In genomic region chr15:84656972-84657371, GRCh38 we compare ENCODE assay signal across 13 cellular contexts. TPM values are rescaled to one million over a fixed set of nuclear protein-coding genes. Genes with fewer than 3 reads are reported as not detected.
A peak's percentile ranks its signal among the peaks of the same experiment; 100 is the strongest.
DNase-seq lines count a peak whose midpoint lies in the region; ATAC-seq, FAIRE-seq and TF ChIP-seq lines count a peak whose summit lies in the region.
"Had no signal": no experiment of that assay in that cellular context is flagged by ENCODE, and none has a peak within 500 bp of the region (broad histone marks: within the 10 kb centered on the region; RNA-seq: fewer than 3 reads in every experiment).

No MANE protein-coding gene starts in this region.

- no peaks in the 10 kb centered on the region for H3K9me2 ChIP-seq in OCI-LY7 (ENCODE audit: insufficient read depth, low read length)

- no peak for FAIRE-seq in H1 (lab: Jason Lieb, UNC)

- no peak overlapping the region for H2BK20ac ChIP-seq in H1 (ENCODE audit: low read length)

- H4K91ac ChIP-seq in H1 (replicated peaks; ENCODE audit: insufficient read length, low read length), result no peak overlapping the region

- intact Hi-C loops in OCI-LY7 (cut with micrococcal nuclease; ENCODE audit: unreplicated experiment), result no loop called here
- intact Hi-C loops in psoas muscle (cut with DNase I), result loop anchor here in 1 of 2 donors (5.0 to 10.0 kb wide), 2 partner anchors 220 to 268 kb away; no protein-coding TSS in a partner anchor
- intact Hi-C loops in posterior cingulate gyrus (cut with DNase I), result loop anchor here (5.0 kb wide), 2 partner anchors 60 to 275 kb away; partner anchors contain the start of gene SEC11A

- peak overlapping the region; percentile 77; the same call in 1 of the 2 replicates for H2BK15ac ChIP-seq in H1 (ENCODE audit: low read length)

- H3K4me3 Mint-ChIP-seq in activated CD4-positive, alpha-beta T cell treated with anti-CD3 and anti-CD28 coated beads, Interleukin-2, amount 10 ng/mL, durations not matched to agents 7 days and 5 days, result peak overlapping the region; percentile 71

- peaks cover 11% of the 10 kb centered on the region for H3K36me3 Mint-ChIP-seq in activated CD4-positive, alpha-beta T cell treated with anti-CD3 and anti-CD28 coated beads, Interleukin-2, amount 10 ng/mL, durations not matched to agents 7 days and 5 days (ENCODE audit: low read depth)

- no peak overlapping the region for H3K27ac ChIP-seq in OCI-LY7 (ENCODE audit: low read depth, low read length, poor library complexity, severe bottlenecking)
- H3K27ac ChIP-seq in H1 (ENCODE audit: low read depth, low read length), result no peak overlapping the region
- no peak overlapping the region for H3K27ac ChIP-seq in psoas muscle

- H3K9me3 ChIP-seq in OCI-LY7 (ENCODE audit: low read length) (no peaks in the 10 kb centered on the region), H1 (ENCODE audit: insufficient read depth in 2 of 2, low read depth in 1 of 2, low read length in 1 of 2) (no peaks in the 10 kb centered on the region), psoas muscle (no peaks in the 10 kb centered on the region)
- H3K9me3 ChIP-seq: adrenal gland, thoracic aorta had no signal

- TF ChIP-seq POLR2A in H1 (IDR thresholded peaks at IDR 0.05; ENCODE audit: control extremely low read depth in 1 of 2, low read depth in 2 of 2, low read length in 2 of 2), result no peak

- no peak for TF ChIP-seq EP300 in H1 (IDR thresholded peaks at IDR 0.05; ENCODE audit: borderline replicate concordance in 1 of 2, low read depth in 2 of 2, low read length in 2 of 2)

- ATAC-seq in psoas muscle, result no peak
- ATAC-seq: left ventricle myocardium superior had no signal

- H2BK12ac ChIP-seq in H1 (ENCODE audit: low read depth, low read length), result no peak overlapping the region

- no peak overlapping the region for H3K14ac ChIP-seq in H1 (ENCODE audit: insufficient read length)

- TF ChIP-seq CTCF in OCI-LY7 (conservative IDR thresholded peaks at IDR 0.05; ENCODE audit: low read length) (no peak), H1 (IDR thresholded peaks at IDR 0.05; ENCODE audit: control extremely low read depth in 1 of 3, insufficient read depth in 1 of 3, low read depth in 1 of 3, low read length in 3 of 3) (no peak), psoas muscle (IDR thresholded peaks at IDR 0.05) (no peak)

- POLR2A ChIA-PET in activated CD4-positive, alpha-beta T cell treated with anti-CD3 and anti-CD28 coated beads, Interleukin-2, amount 10 ng/mL, durations not matched to agents 7 days and 5 days (lab: Charles Lee), result no interaction called here
- POLR2A ChIA-PET in OCI-LY7 (lab: Charles Lee), result interaction anchor here (0.7 to 1.9 kb wide), 3 partner anchors 58 to 208 kb away, joined by 3 to 4 read pairs (median 3); no protein-coding TSS in a partner anchor
- POLR2A ChIA-PET in H1 (lab: Charles Lee; ENCODE audit: partially characterized antibody), result interaction anchor here (1.2 to 1.7 kb wide), 3 partner anchors 26 to 76 kb away, joined by 3 to 5 read pairs (median 4); no protein-coding TSS in a partner anchor

- H4K5ac ChIP-seq in H1 (ENCODE audit: insufficient read length, low read depth, low read length), result no peak overlapping the region

- H3K4ac ChIP-seq in H1 (replicated peaks; ENCODE audit: insufficient read length, low read depth, low read length), result no peak overlapping the region

- TF ChIP-seq RAD21 in H1 (IDR thresholded peaks at IDR 0.05 in 1 of 2, conservative IDR thresholded peaks at IDR 0.05 in 1 of 2; ENCODE audit: low read depth in 2 of 2, low read length in 2 of 2), result no peak

- no peak overlapping the region for H3K18ac ChIP-seq in H1 (ENCODE audit: extremely low read depth, low read length)

- WGBS in H1 (ENCODE audit: extremely low coverage in 1 of 2, insufficient coverage in 1 of 2, insufficient read length in 1 of 2, insufficient replicate concordance in 2 of 2, low coverage in 1 of 2, low lambda C conversion rate in 2 of 2, missing lambda C conversion rate in 1 of 2), 2 experiments, result 83% methylated on average over 7 of the region's 7 CpGs; no CpG with 5 or more reads in 1 of the 2 experiments
- 90 to 93% (median 92%) methylated on average over 7 of the region's 7 CpGs for WGBS in psoas muscle, 3 donors

- peak overlapping the region; percentile 76 for H3K27ac Mint-ChIP-seq in activated CD4-positive, alpha-beta T cell treated with anti-CD3 and anti-CD28 coated beads, Interleukin-2, amount 10 ng/mL, durations not matched to agents 7 days and 5 days

- H3K4me1 ChIP-seq in OCI-LY7 (ENCODE audit: insufficient read depth, low read length, poor library complexity, severe bottlenecking) (peaks cover 50% of the 10 kb centered on the region), H1 (replicated peaks in 1 of 4; ENCODE audit: control insufficient read depth in 3 of 4, insufficient read depth in 4 of 4, low read length in 3 of 4) (peaks cover 0 to 24% (median 14%) of the 10 kb centered on the region in 4 experiments; a peak in 6 of 7 replicates), psoas muscle (peaks cover 19% of the 10 kb centered on the region)

- H3K27me3 Mint-ChIP-seq in activated CD4-positive, alpha-beta T cell treated with anti-CD3 and anti-CD28 coated beads, Interleukin-2, amount 10 ng/mL, durations not matched to agents 7 days and 5 days, result no peaks in the 10 kb centered on the region

- H3K56ac ChIP-seq in H1 (replicated peaks; ENCODE audit: insufficient read length, low read depth, low read length), result no peak overlapping the region

- no peak overlapping the region for H4K8ac ChIP-seq in H1 (ENCODE audit: extremely low read depth, insufficient read depth, low read length)

- H3K79me1 ChIP-seq in H1 (ENCODE audit: low read depth, low read length), result peaks cover 5% of the 10 kb centered on the region; the same call in 1 of the 2 replicates

- no TSS peak for BruUV-seq in OCI-LY7 (replicated peaks; lab: Mats Ljungman, UMichigan)

- H3K79me2 ChIP-seq in OCI-LY7 (ENCODE audit: insufficient read depth, low read depth, low read length) (peaks cover 16% of the 10 kb centered on the region; the same call in 1 of the 2 replicates), H1 (ENCODE audit: control insufficient read depth in 1 of 2, insufficient read depth in 2 of 2, low read length in 2 of 2) (peaks cover 0 to 9% of the 10 kb centered on the region in 2 experiments; a peak in 2 of 4 replicates)

- no peak overlapping the region for H3K9ac ChIP-seq in H1 (replicated peaks in 1 of 4; ENCODE audit: extremely low read depth in 1 of 4, low read depth in 3 of 4, low read length in 3 of 4)

- peaks cover 0 to 13% (median 9%) of the 10 kb centered on the region in 4 experiments; a peak in 5 of 7 replicates for H3K27me3 ChIP-seq in H1 (replicated peaks in 1 of 4; ENCODE audit: control insufficient read depth in 3 of 4, extremely low read depth in 1 of 4, insufficient read depth in 3 of 4, low read length in 3 of 4)
- H3K27me3 ChIP-seq in psoas muscle (ENCODE audit: insufficient read depth in 3 of 3, low read length in 2 of 3), result no peaks in the 10 kb centered on the region
- H3K27me3 ChIP-seq: adrenal gland had no signal

- H4K20me1 ChIP-seq in OCI-LY7 (ENCODE audit: insufficient read depth, low read length) (no peaks in the 10 kb centered on the region), H1 (replicated peaks in 1 of 2; ENCODE audit: control insufficient read depth in 1 of 2, insufficient read depth in 2 of 2, low read length in 2 of 2) (peaks cover 0 to 2% of the 10 kb centered on the region in 2 experiments)

- peak overlapping the region; percentile 83; the same call in 1 of the 2 replicates for H3K4me2 ChIP-seq in OCI-LY7 (ENCODE audit: low read length)
- H3K4me2 ChIP-seq in H1 (ENCODE audit: insufficient read depth in 1 of 2, low read depth in 2 of 2, low read length in 2 of 2), result peak overlapping the region; percentile 91

- H3K9me3 Mint-ChIP-seq in activated CD4-positive, alpha-beta T cell treated with anti-CD3 and anti-CD28 coated beads, Interleukin-2, amount 10 ng/mL, durations not matched to agents 7 days and 5 days, result no peaks in the 10 kb centered on the region

- no peak overlapping the region for H2BK120ac ChIP-seq in H1 (replicated peaks; ENCODE audit: low read depth, low read length)

- no peak for DNase-seq in activated CD4-positive, alpha-beta T cell treated with anti-CD3 and anti-CD28 coated beads, Interleukin-2, amount 10 ng/mL, durations not matched to agents 7 days and 5 days
- DNase-seq in activated CD4-positive, alpha-beta T cell treated with anti-CD3 and anti-CD28 coated beads, Interleukin-2, amount 50 U/mL, for 48 hours, result no peak
- DNase-seq in OCI-LY7 (ENCODE audit: low spot score), result no peak
- no peak for DNase-seq in H1 (ENCODE audit: low read depth in 1 of 2, low spot score in 2 of 2)
- DNase-seq in psoas muscle, result peak in 1 of 2 donors; percentile 29
- DNase-seq in NCI-H1417 (lab: John Stamatoyannopoulos, UW), result no peak
- no peak for DNase-seq in posterior cingulate gyrus
- DNase-seq in kidney tubule cell (ENCODE audit: low spot score), result no peak
- DNase-seq: adrenal gland, left ventricle myocardium superior, NCI-H446 treated with DMSO at 0.1 percent for 48 hours, SHP77 had no signal

- H2AK5ac ChIP-seq in H1 (ENCODE audit: low read depth, low read length), result no peak overlapping the region

- H2BK5ac ChIP-seq in H1 (ENCODE audit: low read depth, low read length), result no peak overlapping the region

- H3K23me2 ChIP-seq in H1 (ENCODE audit: low read depth, low read length), result peaks cover 10% of the 10 kb centered on the region

- no peak overlapping the region for H3K4me3 ChIP-seq in OCI-LY7 (ENCODE audit: low read depth, low read length, poor library complexity, severe bottlenecking)
- H3K4me3 ChIP-seq in H1 (ENCODE audit: extremely low read depth in 1 of 4, insufficient read depth in 2 of 4, low read depth in 3 of 4, low read length in 4 of 4), result peak overlapping the region in 2 of 4 experiments; percentile 57 to 74; a peak in 3 of 8 replicates
- H3K4me3 ChIP-seq in psoas muscle, result peak overlapping the region; percentile 73

- H3K36me3 ChIP-seq in OCI-LY7 (ENCODE audit: insufficient read depth, low read length), result peaks cover 9% of the 10 kb centered on the region
- peaks cover 0 to 8% (median 3%) of the 10 kb centered on the region in 4 experiments; a peak in 4 of 8 replicates for H3K36me3 ChIP-seq in H1 (ENCODE audit: control insufficient read depth in 2 of 4, insufficient read depth in 4 of 4, low read length in 3 of 4)
- peaks cover 3 to 18% of the 10 kb centered on the region in 2 donors for H3K36me3 ChIP-seq in psoas muscle (ENCODE audit: insufficient read depth in 1 of 2, low read depth in 1 of 2)
- H3K36me3 ChIP-seq: thoracic aorta had no signal

- H3K23ac ChIP-seq in H1 (ENCODE audit: insufficient read length), result no peak overlapping the region

- CTCF ChIA-PET in activated CD4-positive, alpha-beta T cell treated with anti-CD3 and anti-CD28 coated beads, Interleukin-2, amount 10 ng/mL, durations not matched to agents 7 days and 5 days (lab: Charles Lee), result interaction anchor here (1.2 to 3.5 kb wide), 5 partner anchors 9 to 221 kb away, joined by 3 to 13 read pairs (median 3); no protein-coding TSS in a partner anchor
- CTCF ChIA-PET in OCI-LY7 (lab: Charles Lee; ENCODE audit: unreplicated experiment) (no interaction called here), H1 (lab: Charles Lee; ENCODE audit: partially characterized antibody) (interaction anchor here (0.6 to 10.6 kb wide), 22 partner anchors 10 to 496 kb away, joined by 3 to 86 read pairs (median 4); partner anchors contain the start of genes ALPK3 and ZSCAN2)

- H2AFZ ChIP-seq in OCI-LY7 (ENCODE audit: low read length) (no peak overlapping the region), H1 (ENCODE audit: low read length) (no peak overlapping the region)

- H3K4me1 Mint-ChIP-seq in activated CD4-positive, alpha-beta T cell treated with anti-CD3 and anti-CD28 coated beads, Interleukin-2, amount 10 ng/mL, durations not matched to agents 7 days and 5 days, result peaks cover 50% of the 10 kb centered on the region

RNA-seq across cellular contexts. Expression of gene NMB, which starts 1.0 kb away (rescaled TPM):
- total RNA-seq in activated CD4-positive, alpha-beta T cell treated with anti-CD3 and anti-CD28 coated beads, Interleukin-2, amount 10 ng/mL, durations not matched to agents 7 days and 5 days, result 1 to 10 TPM; 2.8 to 3.8 TPM
- 5.3 and 10.3 TPM in 2 replicates for total RNA-seq in OCI-LY7 (2014; rRNA removed; shearing (Covaris generic))
- total RNA-seq in OCI-LY7 (2022), result 6.6 and 8.7 TPM in 2 replicates
- total RNA-seq in H1 (2021; fragmentation: NEBNext Ultra II Directional; extraction: Animal tissue kit (Norgen Biotek cat#: 25700)), result 9.3 and 12.4 TPM in 2 replicates
- 13.6 and 13.7 TPM in 2 replicates for polyA plus RNA-seq in H1 (2011; rRNA removed)
- 9.7 TPM for polyA plus RNA-seq in H1 (2011; cell fraction: cytosol; rRNA removed)
- 10.6 TPM for polyA plus RNA-seq in H1 (2011; cell fraction: nucleus; rRNA removed)
- polyA plus RNA-seq in H1 (2012, experiment 1 of 2), result 12.4 to 14.5 TPM (median 13.5 TPM) in 4 replicates
- 15.5 TPM for polyA plus RNA-seq in H1 (2012, experiment 2 of 2)
- 18.2 TPM for polyA plus RNA-seq in H1 (2013, experiment 1 of 2)
- 20.3 TPM for polyA plus RNA-seq in H1 (2013, experiment 2 of 2)
- polyA minus RNA-seq in H1 (2011; rRNA and poly(A)+ RNA removed), result 2.4 and 3.3 TPM in 2 replicates
- polyA minus RNA-seq in H1 (2011; cell fraction: cytosol; rRNA and poly(A)+ RNA removed), result 3.9 TPM
- 5.5 TPM for polyA minus RNA-seq in H1 (2011; cell fraction: nucleus; rRNA and poly(A)+ RNA removed)
- 1 to 10 TPM; 1.0 to 2.1 (median 1.2) TPM for total RNA-seq in psoas muscle
- 1 to 10 TPM; 3.1 to 6.3 (median 5.6) TPM for polyA plus RNA-seq in psoas muscle

RNA-seq across cellular contexts. Expression of gene WDR73, which starts 2.9 kb away (rescaled TPM):
- 10 to 100 TPM; 22.1 to 23.8 TPM for total RNA-seq in activated CD4-positive, alpha-beta T cell treated with anti-CD3 and anti-CD28 coated beads, Interleukin-2, amount 10 ng/mL, durations not matched to agents 7 days and 5 days
- 29.7 and 38.1 TPM in 2 replicates for total RNA-seq in OCI-LY7 (2014; rRNA removed; shearing (Covaris generic))
- total RNA-seq in OCI-LY7 (2022) (28.7 TPM in 2 replicates), psoas muscle (10 to 100 TPM in 3 of 4 donors, 1 to 10 TPM in 1; 8.9 to 22.0 (median 12.1) TPM)
- 21.0 and 23.1 TPM in 2 replicates for total RNA-seq in H1 (2021; fragmentation: NEBNext Ultra II Directional; extraction: Animal tissue kit (Norgen Biotek cat#: 25700))
- polyA plus RNA-seq in H1 (2011; rRNA removed) (21.4 and 22.7 TPM in 2 replicates), psoas muscle (10 to 100 TPM; 13.6 to 18.7 (median 17.0) TPM)
- 26.5 TPM for polyA plus RNA-seq in H1 (2011; cell fraction: cytosol; rRNA removed)
- 35.3 TPM for polyA plus RNA-seq in H1 (2011; cell fraction: nucleus; rRNA removed)
- polyA plus RNA-seq in H1 (2012, experiment 1 of 2), result 23.4 to 28.2 TPM (median 26.3 TPM) in 4 replicates
- polyA plus RNA-seq in H1 (2012, experiment 2 of 2), result 12.4 TPM
- polyA plus RNA-seq in H1 (2013, experiment 1 of 2), result 17.0 TPM
- polyA plus RNA-seq in H1 (2013, experiment 2 of 2), result 15.0 TPM
- 30.2 and 37.8 TPM in 2 replicates for polyA minus RNA-seq in H1 (2011; rRNA and poly(A)+ RNA removed)
- polyA minus RNA-seq in H1 (2011; cell fraction: cytosol; rRNA and poly(A)+ RNA removed), result 12.8 TPM
- polyA minus RNA-seq in H1 (2011; cell fraction: nucleus; rRNA and poly(A)+ RNA removed), result 27.3 TPM

RNA-seq across cellular contexts. Expression of gene ZSCAN2, which starts 56.2 kb away (rescaled TPM):
- total RNA-seq in activated CD4-positive, alpha-beta T cell treated with anti-CD3 and anti-CD28 coated beads, Interleukin-2, amount 10 ng/mL, durations not matched to agents 7 days and 5 days, result 1 to 10 TPM; 6.3 to 6.6 TPM
- 12.4 and 21.7 TPM in 2 replicates for total RNA-seq in OCI-LY7 (2014; rRNA removed; shearing (Covaris generic))
- total RNA-seq in OCI-LY7 (2022) (12.0 and 12.1 TPM in 2 replicates), psoas muscle (1 to 10 TPM; 3.3 to 5.4 (median 4.4) TPM)
- total RNA-seq in H1 (2021; fragmentation: NEBNext Ultra II Directional; extraction: Animal tissue kit (Norgen Biotek cat#: 25700)), result 37.3 and 52.4 TPM in 2 replicates
- polyA plus RNA-seq in H1 (2011; rRNA removed) (22.8 and 23.6 TPM in 2 replicates), psoas muscle (1 to 10 TPM; 3.5 to 9.6 (median 3.6) TPM)
- polyA plus RNA-seq in H1 (2011; cell fraction: cytosol; rRNA removed), result 29.9 TPM
- 27.6 TPM for polyA plus RNA-seq in H1 (2011; cell fraction: nucleus; rRNA removed)
- 32.9 to 34.2 TPM (median 33.4 TPM) in 4 replicates for polyA plus RNA-seq in H1 (2012, experiment 1 of 2)
- 21.4 TPM for polyA plus RNA-seq in H1 (2012, experiment 2 of 2)
- 30.3 TPM for polyA plus RNA-seq in H1 (2013, experiment 1 of 2)
- 30.0 TPM for polyA plus RNA-seq in H1 (2013, experiment 2 of 2)
- 41.6 and 47.8 TPM in 2 replicates for polyA minus RNA-seq in H1 (2011; rRNA and poly(A)+ RNA removed)
- 20.1 TPM for polyA minus RNA-seq in H1 (2011; cell fraction: cytosol; rRNA and poly(A)+ RNA removed)
- polyA minus RNA-seq in H1 (2011; cell fraction: nucleus; rRNA and poly(A)+ RNA removed), result 32.6 TPM

RNA-seq across cellular contexts. Expression of gene SEC11A, which starts 59.0 kb away (rescaled TPM):
- total RNA-seq in activated CD4-positive, alpha-beta T cell treated with anti-CD3 and anti-CD28 coated beads, Interleukin-2, amount 10 ng/mL, durations not matched to agents 7 days and 5 days, result 100 to 1,000 TPM; 110 to 119 TPM
- total RNA-seq in OCI-LY7 (2014; rRNA removed; shearing (Covaris generic)), result 41.4 and 47.0 TPM in 2 replicates
- total RNA-seq in OCI-LY7 (2022), result 87.6 and 93.6 TPM in 2 replicates
- total RNA-seq in H1 (2021; fragmentation: NEBNext Ultra II Directional; extraction: Animal tissue kit (Norgen Biotek cat#: 25700)), result 250 and 268 TPM in 2 replicates
- 142 and 316 TPM in 2 replicates for polyA plus RNA-seq in H1 (2011; rRNA removed)
- 307 TPM for polyA plus RNA-seq in H1 (2011; cell fraction: cytosol; rRNA removed)
- polyA plus RNA-seq in H1 (2011; cell fraction: nucleus; rRNA removed), result 30.7 TPM
- polyA plus RNA-seq in H1 (2012, experiment 1 of 2), result 241 to 354 TPM (median 260 TPM) in 4 replicates
- polyA plus RNA-seq in H1 (2012, experiment 2 of 2), result 82.6 TPM
- polyA plus RNA-seq in H1 (2013, experiment 1 of 2), result 343 TPM
- 407 TPM for polyA plus RNA-seq in H1 (2013, experiment 2 of 2)
- 46.4 and 59.7 TPM in 2 replicates for polyA minus RNA-seq in H1 (2011; rRNA and poly(A)+ RNA removed)
- 60.8 TPM for polyA minus RNA-seq in H1 (2011; cell fraction: cytosol; rRNA and poly(A)+ RNA removed)
- polyA minus RNA-seq in H1 (2011; cell fraction: nucleus; rRNA and poly(A)+ RNA removed), result 34.8 TPM
- 100 to 1,000 TPM in 2 of 4 donors, 10 to 100 TPM in 2; 80.7 to 106 (median 95.5) TPM for total RNA-seq in psoas muscle
- 100 to 1,000 TPM; 146 to 237 (median 201) TPM for polyA plus RNA-seq in psoas muscle
